Comparison of ENCODE assay signal across 21 cellular contexts in genomic region chr1:21865609-21865942, GRCh38. TPM values are rescaled to one million over a fixed set of nuclear protein-coding genes. Genes with fewer than 3 reads are reported as not detected.
DNase-seq lines count a peak whose midpoint lies in the region; ATAC-seq and TF ChIP-seq lines count a peak whose summit lies in the region.
"Had no signal": no experiment of that assay in that cellular context is flagged by ENCODE, and none has a peak within 500 bp of the region (broad histone marks: within the 10 kb centered on the region; RNA-seq: fewer than 3 reads in every experiment).

No MANE protein-coding gene starts in this region.

- TF ChIP-seq EP300 in tibial nerve (IDR thresholded peaks at IDR 0.05): no peak

- peaks cover 10% of the 10 kb centered on the region for H3K36me3 Mint-ChIP-seq in type B pancreatic cell

- no peak overlapping the region for H2AFZ ChIP-seq in OCI-LY1 (ENCODE audit: low read length)

- intact Hi-C loops in uterus (cut with DNase I; ENCODE audit: low total_unique reads): loop anchor here (10.0 kb wide), 1 partner anchor 99 kb away; no protein-coding TSS in a partner anchor

- H3K9me2 ChIP-seq in OCI-LY1 (ENCODE audit: low read depth, low read length): no peaks in the 10 kb centered on the region

- no peak overlapping the region for H3K27ac Mint-ChIP-seq in type B pancreatic cell
- H3K27ac Mint-ChIP-seq: activated naive CD4-positive, alpha-beta T cell treated with anti-CD3 and anti-CD28 coated beads, Interleukin-2, amount 50 U/mL, for 24 hours; activated T-helper 17 cell treated with anti-CD3 and anti-CD28 coated beads, Interleukin-2, amount 50 U/mL, for 72 hours had no signal

- H3K4me3 ChIP-seq in OCI-LY1 (ENCODE audit: low read depth, low read length, poor library complexity, severe bottlenecking): peak overlapping the region; percentile 27
- no peak overlapping the region for H3K4me3 ChIP-seq in iPS-20b (ENCODE audit: low read length)
- no peak overlapping the region for H3K4me3 ChIP-seq in tibial nerve
- H3K4me3 ChIP-seq in uterus: no peak overlapping the region
- H3K4me3 ChIP-seq: breast epithelium, lung, ovary, SJCRH30, suprapubic skin had no signal

- H3K9me3 ChIP-seq in OCI-LY1 (ENCODE audit: low read length): peaks cover 4% of the 10 kb centered on the region; the same call in 1 of the 2 replicates
- H3K9me3 ChIP-seq in iPS-20b (ENCODE audit: insufficient read depth, low read depth, low read length): no peaks in the 10 kb centered on the region
- no peaks in the 10 kb centered on the region for H3K9me3 ChIP-seq in tibial nerve
- no peaks in the 10 kb centered on the region for H3K9me3 ChIP-seq in uterus
- H3K9me3 ChIP-seq: breast epithelium, ovary, SJCRH30, suprapubic skin had no signal

- no peaks in the 10 kb centered on the region for H3K9me3 Mint-ChIP-seq in type B pancreatic cell
- H3K9me3 Mint-ChIP-seq: activated naive CD4-positive, alpha-beta T cell treated with anti-CD3 and anti-CD28 coated beads, Interleukin-2, amount 50 U/mL, for 24 hours; activated T-helper 17 cell treated with anti-CD3 and anti-CD28 coated beads, Interleukin-2, amount 50 U/mL, for 72 hours had no signal

- 56 to 72% methylated on average over 4 to 6 of the region's 7 CpGs for WGBS in tibial nerve, 2 donors

- H3K27me3 Mint-ChIP-seq in type B pancreatic cell: no peaks in the 10 kb centered on the region
- H3K27me3 Mint-ChIP-seq: activated naive CD4-positive, alpha-beta T cell treated with anti-CD3 and anti-CD28 coated beads, Interleukin-2, amount 50 U/mL, for 24 hours; activated T-helper 17 cell treated with anti-CD3 and anti-CD28 coated beads, Interleukin-2, amount 50 U/mL, for 72 hours had no signal

- no peaks in the 10 kb centered on the region for H3K79me2 ChIP-seq in OCI-LY1 (ENCODE audit: insufficient read depth, low read length)

- H3K4me1 ChIP-seq in OCI-LY1 (ENCODE audit: insufficient read depth, low read length, severe bottlenecking): peaks cover 44% of the 10 kb centered on the region
- peaks cover 12% of the 10 kb centered on the region for H3K4me1 ChIP-seq in iPS-20b (ENCODE audit: insufficient read depth, low read length)
- H3K4me1 ChIP-seq in tibial nerve: peaks cover 0 to 28% (median 13%) of the 10 kb centered on the region in 4 donors
- H3K4me1 ChIP-seq in uterus: peaks cover 0 to 7% of the 10 kb centered on the region in 2 donors

- peak overlapping the region; percentile 53 for H3K4me2 ChIP-seq in OCI-LY1 (ENCODE audit: low read length)

- peaks cover 10% of the 10 kb centered on the region for H3K4me1 Mint-ChIP-seq in type B pancreatic cell (ENCODE audit: unreplicated experiment)
- H3K4me1 Mint-ChIP-seq: activated naive CD4-positive, alpha-beta T cell treated with anti-CD3 and anti-CD28 coated beads, Interleukin-2, amount 50 U/mL, for 24 hours; activated T-helper 17 cell treated with anti-CD3 and anti-CD28 coated beads, Interleukin-2, amount 50 U/mL, for 72 hours had no signal

- TF ChIP-seq POLR2A in tibial nerve (IDR thresholded peaks at IDR 0.05): no peak
- TF ChIP-seq POLR2A in uterus (IDR thresholded peaks at IDR 0.05): no peak

- DNase-seq in tibial nerve (ENCODE audit: low spot score in 2 of 2): no peak
- no peak for DNase-seq in uterus
- DNase-seq in NCI-H1417 (lab: John Stamatoyannopoulos, UW): no peak
- no peak for DNase-seq in type B pancreatic cell (ENCODE audit: extremely low spot score, unreplicated experiment)
- DNase-seq: activated CD4-positive, alpha-beta T cell treated with anti-CD3 and anti-CD28 coated beads for 48 hours; GOT3; hippocampal formation; ovary; stimulated activated naive CD4-positive, alpha-beta T cell treated with Interleukin-2 at 50 U/mL for 16 hours; T-helper 9 cell had no signal

- peak overlapping the region; percentile 94 for H3K27ac ChIP-seq in OCI-LY1 (ENCODE audit: low read depth, low read length, poor library complexity, severe bottlenecking)
- H3K27ac ChIP-seq in iPS-20b (ENCODE audit: low read length): peak overlapping the region; percentile 36
- H3K27ac ChIP-seq in tibial nerve: peak overlapping the region in 3 of 4 donors; percentile 56 to 64 (median 62)
- no peak overlapping the region for H3K27ac ChIP-seq in uterus
- H3K27ac ChIP-seq: ovary, suprapubic skin had no signal

- ATAC-seq in GM19395 (IDR thresholded peaks at IDR 0.05; ENCODE audit: unreplicated experiment): peak; percentile 21
- ATAC-seq: activated T-helper 17 cell treated with anti-CD3 and anti-CD28 coated beads, Interleukin-2, amount 50 U/mL, for 72 hours had no signal

- H3K36me3 ChIP-seq in OCI-LY1 (ENCODE audit: insufficient read depth, low read length): peaks cover 13% of the 10 kb centered on the region; the same call in 1 of the 2 replicates
- peaks cover 39% of the 10 kb centered on the region for H3K36me3 ChIP-seq in iPS-20b (ENCODE audit: insufficient read depth, low read depth, low read length)
- peaks cover 5 to 88% (median 6%) of the 10 kb centered on the region in 3 donors for H3K36me3 ChIP-seq in tibial nerve
- no peaks in the 10 kb centered on the region for H3K36me3 ChIP-seq in uterus
- H3K36me3 ChIP-seq: ovary had no signal

- H3K4me3 Mint-ChIP-seq in type B pancreatic cell: no peak overlapping the region
- H3K4me3 Mint-ChIP-seq: activated naive CD4-positive, alpha-beta T cell treated with anti-CD3 and anti-CD28 coated beads, Interleukin-2, amount 50 U/mL, for 24 hours; activated T-helper 17 cell treated with anti-CD3 and anti-CD28 coated beads, Interleukin-2, amount 50 U/mL, for 72 hours had no signal

- TF ChIP-seq CTCF in OCI-LY1 (IDR thresholded peaks at IDR 0.05; ENCODE audit: low read length): no peak
- no peak for TF ChIP-seq CTCF in tibial nerve (IDR thresholded peaks at IDR 0.05)
- TF ChIP-seq CTCF in uterus (IDR thresholded peaks at IDR 0.05): no peak
- TF ChIP-seq CTCF in type B pancreatic cell (conservative IDR thresholded peaks at IDR 0.05): no peak

- H3K27me3 ChIP-seq in OCI-LY1 (ENCODE audit: insufficient read depth, low read length) (peaks cover 1% of the 10 kb centered on the region; the same call in 1 of the 2 replicates), iPS-20b (ENCODE audit: insufficient read depth, low read length) (no peaks in the 10 kb centered on the region), tibial nerve (no peaks in the 10 kb centered on the region), uterus (no peaks in the 10 kb centered on the region)
- H3K27me3 ChIP-seq: breast epithelium, ovary, SJCRH30, suprapubic skin had no signal

- H4K20me1 ChIP-seq in OCI-LY1 (ENCODE audit: insufficient read depth, low read length): no peaks in the 10 kb centered on the region

- H3K9ac ChIP-seq in OCI-LY1 (ENCODE audit: low read length) (peak overlapping the region; percentile 46; the same call in 1 of the 2 replicates), iPS-20b (ENCODE audit: low read depth, low read length) (no peak overlapping the region; the same call in 1 of the 2 replicates)

- H3F3A ChIP-seq in OCI-LY1 (ENCODE audit: insufficient read depth, low read length): no peaks in the 10 kb centered on the region

RNA-seq across cellular contexts. Expression of gene LDLRAD2, which starts 53.5 kb away (rescaled TPM):
- total RNA-seq in tibial nerve: under 1 TPM in 1 of 4 donors, not detected in 3; 0.60 TPM
- under 1 TPM in 1 of 4 donors, not detected in 3; 0.48 TPM for total RNA-seq in uterus
- total RNA-seq in type B pancreatic cell (ENCODE audit: low replicate concordance): 0.19 TPM in 1 of 2 replicates, not detected in the other
- total RNA-seq: activated T-helper 17 cell treated with anti-CD3 and anti-CD28 coated beads, Interleukin-2, amount 50 U/mL, for 72 hours; G401; RPMI7951 had no signal

Comparison
In these comparisons a context has a peak if more than half of its experiments do, and no peak if none do; other contexts are left out.
1. H3K27ac ChIP-seq: peak in OCI-LY1 (single experiment), iPS-20b (single experiment) and tibial nerve (3 of 4); none in uterus (0 of 2).